ENCODE assay signal across 9 cellular contexts in genomic region chr5:76789991-76790571, GRCh38. TPM values are rescaled to one million over a fixed set of nuclear protein-coding genes. Genes with fewer than 3 reads are reported as not detected.
DNase-seq lines count a peak whose midpoint lies in the region; ATAC-seq and TF ChIP-seq lines count a peak whose summit lies in the region.
"Had no signal": no experiment of that assay in that cellular context is flagged by ENCODE, and none has a peak within 500 bp of the region (broad histone marks: within the 10 kb centered on the region; RNA-seq: fewer than 3 reads in every experiment).

No MANE protein-coding gene starts in this region.

- H3K4me1 Mint-ChIP-seq in T-helper 1 cell treated with Interleukin-12 subunit alpha and Interleukin-12 subunit beta and Interleukin-4 antibody, amounts not matched to agents 30 μg/mL and 1 μg/mL, for 36 hours (ENCODE audit: low read depth) = peaks cover 19% of the 10 kb centered on the region
- peaks cover 17% of the 10 kb centered on the region for H3K4me1 Mint-ChIP-seq in stimulated activated effector memory CD8-positive, alpha-beta T cell treated with anti-CD3 and anti-CD28 coated beads, Interleukin-12 subunit alpha, Interleukin-12 subunit beta, amount 100 ng/mL, for 72 hours

- ATAC-seq in left cardiac atrium = peak in 1 of 2 donors; percentile 15
- peak; percentile 60 for ATAC-seq in stimulated activated effector memory CD8-positive, alpha-beta T cell treated with anti-CD3 and anti-CD28 coated beads, Interleukin-12 subunit alpha, Interleukin-12 subunit beta, amount 100 ng/mL, for 72 hours
- no peak for ATAC-seq in HG03378 (IDR thresholded peaks at IDR 0.05; ENCODE audit: unreplicated experiment)

- no peaks in the 10 kb centered on the region for H3K9me3 Mint-ChIP-seq in T-helper 1 cell treated with Interleukin-12 subunit alpha and Interleukin-12 subunit beta and Interleukin-4 antibody, amounts not matched to agents 30 μg/mL and 1 μg/mL, for 36 hours
- H3K9me3 Mint-ChIP-seq in stimulated activated effector memory CD8-positive, alpha-beta T cell treated with anti-CD3 and anti-CD28 coated beads, Interleukin-12 subunit alpha, Interleukin-12 subunit beta, amount 100 ng/mL, for 72 hours = no peaks in the 10 kb centered on the region

- DNase-seq in T-helper 1 cell = no peak
- peak; percentile 40 for DNase-seq in left cardiac atrium
- DNase-seq in stimulated activated effector memory CD8-positive, alpha-beta T cell treated with anti-CD3 and anti-CD28 coated beads, Interleukin-12 subunit alpha, Interleukin-12 subunit beta, amount 100 ng/mL, for 72 hours (ENCODE audit: low spot score in 2 of 2) = no peak
- no peak for DNase-seq in T-helper 9 cell
- no peak for DNase-seq in GM13976 (ENCODE audit: low spot score)
- DNase-seq: Kasumi-1 had no signal

- H3K27me3 Mint-ChIP-seq in T-helper 1 cell treated with Interleukin-12 subunit alpha and Interleukin-12 subunit beta and Interleukin-4 antibody, amounts not matched to agents 30 μg/mL and 1 μg/mL, for 36 hours (ENCODE audit: low read depth) = no peaks in the 10 kb centered on the region

- H3K4me3 Mint-ChIP-seq in T-helper 1 cell treated with Interleukin-12 subunit alpha and Interleukin-12 subunit beta and Interleukin-4 antibody, amounts not matched to agents 30 μg/mL and 1 μg/mL, for 36 hours = no peak overlapping the region
- H3K4me3 Mint-ChIP-seq in stimulated activated effector memory CD8-positive, alpha-beta T cell treated with anti-CD3 and anti-CD28 coated beads, Interleukin-12 subunit alpha, Interleukin-12 subunit beta, amount 100 ng/mL, for 72 hours = peak overlapping the region; percentile 26

- peak overlapping the region; percentile 70 for H3K27ac Mint-ChIP-seq in T-helper 1 cell treated with Interleukin-12 subunit alpha and Interleukin-12 subunit beta and Interleukin-4 antibody, amounts not matched to agents 30 μg/mL and 1 μg/mL, for 36 hours
- peak overlapping the region; percentile 91 for H3K27ac Mint-ChIP-seq in stimulated activated effector memory CD8-positive, alpha-beta T cell treated with anti-CD3 and anti-CD28 coated beads, Interleukin-12 subunit alpha, Interleukin-12 subunit beta, amount 100 ng/mL, for 72 hours

- 0 out of 2 replicates have a peak overlapping the region, but pooled peaks have one; percentile 3 for H3K4me3 ChIP-seq in WI38 (ENCODE audit: low read depth, low read length)

- peaks cover 2% of the 10 kb centered on the region for H3K36me3 Mint-ChIP-seq in T-helper 1 cell treated with Interleukin-12 subunit alpha and Interleukin-12 subunit beta and Interleukin-4 antibody, amounts not matched to agents 30 μg/mL and 1 μg/mL, for 36 hours (ENCODE audit: low read depth)
- H3K36me3 Mint-ChIP-seq in stimulated activated effector memory CD8-positive, alpha-beta T cell treated with anti-CD3 and anti-CD28 coated beads, Interleukin-12 subunit alpha, Interleukin-12 subunit beta, amount 100 ng/mL, for 72 hours = no peaks in the 10 kb centered on the region

- no peak for TF ChIP-seq CTCF in WI38 (IDR thresholded peaks at IDR 0.05; ENCODE audit: low read depth, low read length)
- no peak for TF ChIP-seq CTCF in GM13976 (IDR thresholded peaks at IDR 0.05; ENCODE audit: borderline replicate concordance, control extremely low read depth, extremely low read depth, insufficient read depth, missing control alignments)

- in situ Hi-C loops in GM13976 (cut with MboI; ENCODE audit: low sequenced_read_pairs, unreplicated experiment) = no loop called here

- intact Hi-C loops in left cardiac atrium (cut with DNase I) = no loop called here

RNA-seq across cellular contexts. Expression of gene F2RL1, which starts 28.7 kb away (rescaled TPM):
- total RNA-seq in left cardiac atrium = 1 to 10 TPM; 1.7 to 3.9 TPM

RNA-seq across cellular contexts. Expression of gene S100Z, which starts 59.7 kb away (rescaled TPM):
- total RNA-seq in left cardiac atrium = not detected
